ENCODE assay signal across 2 cellular contexts in the genomic region with DNA sequence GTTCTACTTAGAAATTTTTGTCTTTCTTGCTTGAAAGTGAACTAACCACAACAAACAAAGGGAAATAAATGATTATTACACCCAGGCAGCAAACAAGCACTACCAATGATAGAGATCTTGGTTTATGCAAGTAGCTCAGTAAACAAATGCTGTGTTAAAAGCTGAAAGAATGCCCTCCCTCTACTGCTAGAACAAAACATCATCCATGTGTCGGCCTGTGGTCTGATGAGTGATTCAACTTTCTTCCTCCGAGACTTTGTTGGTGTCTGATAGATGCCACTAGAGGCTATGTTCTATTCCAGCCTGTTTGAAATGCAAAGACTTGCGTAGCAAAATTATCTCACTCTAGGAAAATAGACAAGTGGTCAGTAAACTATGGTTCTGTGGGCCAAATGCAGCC.
TF ChIP-seq lines count a peak whose summit lies in the region.

No MANE protein-coding gene starts in this region.

TF ChIP-seq in A549, 52 proteins besides CTCF, POLR2A, EP300 and RAD21 (continued from another document):
- TF ChIP-seq JUN (IDR thresholded peaks at IDR 0.05): no peak
- TF ChIP-seq, protein P1, sequence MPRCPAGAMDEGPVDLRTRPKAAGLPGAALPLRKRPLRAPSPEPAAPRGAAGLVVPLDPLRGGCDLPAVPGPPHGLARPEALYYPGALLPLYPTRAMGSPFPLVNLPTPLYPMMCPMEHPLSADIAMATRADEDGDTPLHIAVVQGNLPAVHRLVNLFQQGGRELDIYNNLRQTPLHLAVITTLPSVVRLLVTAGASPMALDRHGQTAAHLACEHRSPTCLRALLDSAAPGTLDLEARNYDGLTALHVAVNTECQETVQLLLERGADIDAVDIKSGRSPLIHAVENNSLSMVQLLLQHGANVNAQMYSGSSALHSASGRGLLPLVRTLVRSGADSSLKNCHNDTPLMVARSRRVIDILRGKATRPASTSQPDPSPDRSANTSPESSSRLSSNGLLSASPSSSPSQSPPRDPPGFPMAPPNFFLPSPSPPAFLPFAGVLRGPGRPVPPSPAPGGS (IDR thresholded peaks at IDR 0.05): no peak
- TF ChIP-seq PHF8 (IDR thresholded peaks at IDR 0.05; ENCODE audit: borderline replicate concordance, low read depth): no peak
- TF ChIP-seq RARB (CRISPR knock-in tag; IDR thresholded peaks at IDR 0.05): no peak
- no peak for TF ChIP-seq KDM5A (IDR thresholded peaks at IDR 0.05)
TF ChIP-seq in A549: peak in this region for 0.

TF ChIP-seq in WTC11, 78 proteins besides CTCF, POLR2A, EP300 and RAD21 (continued from another document):
- TF ChIP-seq, protein P2, sequence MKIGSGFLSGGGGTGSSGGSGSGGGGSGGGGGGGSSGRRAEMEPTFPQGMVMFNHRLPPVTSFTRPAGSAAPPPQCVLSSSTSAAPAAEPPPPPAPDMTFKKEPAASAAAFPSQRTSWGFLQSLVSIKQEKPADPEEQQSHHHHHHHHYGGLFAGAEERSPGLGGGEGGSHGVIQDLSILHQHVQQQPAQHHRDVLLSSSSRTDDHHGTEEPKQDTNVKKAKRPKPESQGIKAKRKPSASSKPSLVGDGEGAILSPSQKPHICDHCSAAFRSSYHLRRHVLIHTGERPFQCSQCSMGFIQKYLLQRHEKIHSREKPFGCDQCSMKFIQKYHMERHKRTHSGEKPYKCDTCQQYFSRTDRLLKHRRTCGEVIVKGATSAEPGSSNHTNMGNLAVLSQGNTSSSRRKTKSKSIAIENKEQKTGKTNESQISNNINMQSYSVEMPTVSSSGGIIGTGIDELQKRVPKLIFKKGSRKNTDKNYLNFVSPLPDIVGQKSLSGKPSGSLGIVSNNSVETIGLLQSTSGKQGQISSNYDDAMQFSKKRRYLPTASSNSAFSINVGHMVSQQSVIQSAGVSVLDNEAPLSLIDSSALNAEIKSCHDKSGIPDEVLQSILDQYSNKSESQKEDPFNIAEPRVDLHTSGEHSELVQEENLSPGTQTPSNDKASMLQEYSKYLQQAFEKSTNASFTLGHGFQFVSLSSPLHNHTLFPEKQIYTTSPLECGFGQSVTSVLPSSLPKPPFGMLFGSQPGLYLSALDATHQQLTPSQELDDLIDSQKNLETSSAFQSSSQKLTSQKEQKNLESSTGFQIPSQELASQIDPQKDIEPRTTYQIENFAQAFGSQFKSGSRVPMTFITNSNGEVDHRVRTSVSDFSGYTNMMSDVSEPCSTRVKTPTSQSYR (CRISPR knock-in tag; IDR thresholded peaks at IDR 0.05): no peak
- no peak for TF ChIP-seq EMX1 (CRISPR knock-in tag; IDR thresholded peaks at IDR 0.05)
- no peak for TF ChIP-seq FOXJ3 (CRISPR knock-in tag; IDR thresholded peaks at IDR 0.05; ENCODE audit: borderline replicate concordance)
